Comparison of ENCODE assay signal across 8 cellular contexts in the genomic region with DNA sequence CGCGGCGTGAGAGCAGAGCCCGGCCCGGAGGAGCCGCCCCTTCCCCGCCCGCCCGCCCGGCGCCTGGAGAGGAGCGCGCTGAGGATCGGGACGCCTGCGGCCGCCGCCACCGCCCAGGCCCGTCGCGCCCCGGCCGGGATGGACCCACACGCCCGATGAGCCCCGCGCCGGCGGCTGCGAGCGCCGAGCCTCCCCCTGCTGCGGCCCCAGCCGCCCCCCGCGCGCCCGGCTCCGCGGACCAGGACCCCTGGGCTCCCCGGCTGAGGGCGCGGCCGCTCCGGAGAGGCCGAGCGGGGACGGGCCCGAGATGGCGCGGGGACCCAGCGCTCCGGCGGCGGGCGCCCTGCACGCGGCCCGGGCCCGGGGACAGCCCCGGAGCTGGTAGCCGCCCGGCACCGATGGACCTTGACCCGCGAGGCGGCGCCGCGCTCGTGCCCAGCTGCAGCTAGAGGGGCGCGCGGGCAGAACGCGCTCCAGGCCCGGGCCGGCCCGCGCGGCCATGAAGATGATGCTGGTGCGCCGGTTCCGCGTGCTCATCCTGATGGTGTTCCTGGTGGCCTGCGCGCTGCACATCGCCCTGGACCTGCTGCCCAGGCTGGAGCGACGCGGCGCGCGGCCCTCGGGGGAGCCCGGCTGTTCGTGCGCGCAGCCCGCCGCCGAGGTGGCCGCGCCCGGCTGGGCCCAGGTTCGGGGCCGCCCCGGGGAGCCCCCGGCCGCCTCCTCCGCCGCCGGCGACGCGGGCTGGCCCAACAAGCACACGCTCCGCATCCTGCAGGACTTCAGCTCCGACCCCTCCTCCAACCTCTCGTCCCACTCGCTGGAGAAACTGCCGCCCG. TPM values are rescaled to one million over a fixed set of nuclear protein-coding genes. Genes with fewer than 3 reads are reported as not detected.
DNase-seq lines count a peak whose midpoint lies in the region; ATAC-seq and TF ChIP-seq lines count a peak whose summit lies in the region.

No MANE protein-coding gene starts in this region.

- H3K9me3 ChIP-seq in ES-I3 (ENCODE audit: control insufficient read depth, insufficient read depth, low read length) (no peaks in the 10 kb centered on the region), WERI-Rb-1 (ENCODE audit: severe bottlenecking) (no peaks in the 10 kb centered on the region), iPS DF 6.9 (ENCODE audit: control insufficient read depth, insufficient read depth, low read length) (no peaks in the 10 kb centered on the region), sigmoid colon (no peaks in the 10 kb centered on the region)

- H3K36me3 ChIP-seq in ES-I3 (ENCODE audit: insufficient read depth, low read length) (no peaks in the 10 kb centered on the region; the same call in 1 of the 2 replicates), WERI-Rb-1 (peaks cover 32% of the 10 kb centered on the region), iPS DF 6.9 (ENCODE audit: control insufficient read depth, insufficient read depth, low read length) (peaks cover 24% of the 10 kb centered on the region), sigmoid colon (peaks cover 19 to 27% (median 23%) of the 10 kb centered on the region in 4 donors)

- POLR2A ChIA-PET in activated CD4-positive, alpha-beta T cell treated with anti-CD3 and anti-CD28 coated beads, Interleukin-2, amount 10 ng/mL, durations not matched to agents 7 days and 5 days (lab: Charles Lee), result no interaction called here

- no peaks in the 10 kb centered on the region for H3K9me3 Mint-ChIP-seq in activated CD4-positive, alpha-beta T cell treated with anti-CD3 and anti-CD28 coated beads, Interleukin-2, amount 10 ng/mL, durations not matched to agents 7 days and 5 days

- peaks cover 2% of the 10 kb centered on the region for H3K4me1 Mint-ChIP-seq in activated CD4-positive, alpha-beta T cell treated with anti-CD3 and anti-CD28 coated beads, Interleukin-2, amount 10 ng/mL, durations not matched to agents 7 days and 5 days

- H3K4me1 ChIP-seq in ES-I3 (ENCODE audit: insufficient read depth, low read length), result peaks cover 15% of the 10 kb centered on the region
- H3K4me1 ChIP-seq in iPS DF 6.9 (ENCODE audit: control insufficient read depth, insufficient read depth, low read length), result peaks cover 11% of the 10 kb centered on the region
- H3K4me1 ChIP-seq in sigmoid colon, result peaks cover 0 to 59% (median 54%) of the 10 kb centered on the region in 4 donors

- no peak for TF ChIP-seq EP300 in sigmoid colon (IDR thresholded peaks at IDR 0.05)

- TF ChIP-seq POLR2A in sigmoid colon (IDR thresholded peaks at IDR 0.05), result no peak

- H3K4me3 ChIP-seq in WERI-Rb-1 (ENCODE audit: low read depth, low read length), result peak overlapping the region; percentile 56
- peak overlapping the region; percentile 78; the same call in 1 of the 2 replicates for H3K4me3 ChIP-seq in iPS DF 6.9 (ENCODE audit: low read length)
- peak overlapping the region; percentile 53 to 85 (median 75) for H3K4me3 ChIP-seq in sigmoid colon

- ATAC-seq in GM21390 (IDR thresholded peaks at IDR 0.05; ENCODE audit: unreplicated experiment), result no peak

- H3K27ac Mint-ChIP-seq in activated CD4-positive, alpha-beta T cell treated with anti-CD3 and anti-CD28 coated beads, Interleukin-2, amount 10 ng/mL, durations not matched to agents 7 days and 5 days, result no peak overlapping the region

- peak overlapping the region; percentile 76 for H3K9ac ChIP-seq in ES-I3 (ENCODE audit: low read depth, low read length)

- intact Hi-C loops in sigmoid colon (cut with DNase I), result loop anchor here (2.0 to 5.0 kb wide), 2 partner anchors 39 to 44 kb away; no protein-coding TSS in a partner anchor

- no peak overlapping the region for H3K27ac ChIP-seq in WERI-Rb-1
- H3K27ac ChIP-seq in iPS DF 6.9 (ENCODE audit: low read length), result no peak overlapping the region
- H3K27ac ChIP-seq in sigmoid colon, result peak overlapping the region; percentile 87 to 95 (median 94)

- TF ChIP-seq CTCF in WERI-Rb-1 (IDR thresholded peaks at IDR 0.05; ENCODE audit: low read depth, low read length) (no peak), sigmoid colon (IDR thresholded peaks at IDR 0.05) (no peak)

- WGBS in iPS DF 6.9 (ENCODE audit: insufficient coverage, insufficient read length), result no CpG with 5 or more reads among the region's 124 CpGs
- 1% methylated on average over 124 of the region's 124 CpGs for WGBS in sigmoid colon, 2 donors

- CTCF ChIA-PET in activated CD4-positive, alpha-beta T cell treated with anti-CD3 and anti-CD28 coated beads, Interleukin-2, amount 10 ng/mL, durations not matched to agents 7 days and 5 days (lab: Charles Lee), result no interaction called here

- no peaks in the 10 kb centered on the region for H3K36me3 Mint-ChIP-seq in activated CD4-positive, alpha-beta T cell treated with anti-CD3 and anti-CD28 coated beads, Interleukin-2, amount 10 ng/mL, durations not matched to agents 7 days and 5 days (ENCODE audit: low read depth)

- H3K27me3 Mint-ChIP-seq in activated CD4-positive, alpha-beta T cell treated with anti-CD3 and anti-CD28 coated beads, Interleukin-2, amount 10 ng/mL, durations not matched to agents 7 days and 5 days, result peaks cover 32% of the 10 kb centered on the region

- H3K27me3 ChIP-seq in WERI-Rb-1 (ENCODE audit: insufficient read depth, low read depth, severe bottlenecking) (no peaks in the 10 kb centered on the region), iPS DF 6.9 (ENCODE audit: control insufficient read depth, insufficient read depth, low read length) (no peaks in the 10 kb centered on the region), sigmoid colon (no peaks in the 10 kb centered on the region)

- no peak for DNase-seq in WERI-Rb-1
- DNase-seq in iPS DF 6.9 (ENCODE audit: low read depth, low spot score), result no peak
- no peak for DNase-seq in sigmoid colon
- no peak for DNase-seq in islet precursor cell
- DNase-seq in activated CD4-positive, alpha-beta T cell treated with anti-CD3 and anti-CD28 coated beads, Interleukin-2, amount 10 ng/mL, durations not matched to agents 7 days and 5 days, result no peak
- no peak for DNase-seq in NCI-H1436 (lab: John Stamatoyannopoulos, UW)

- H3K4me3 Mint-ChIP-seq in activated CD4-positive, alpha-beta T cell treated with anti-CD3 and anti-CD28 coated beads, Interleukin-2, amount 10 ng/mL, durations not matched to agents 7 days and 5 days, result no peak overlapping the region

RNA-seq across cellular contexts. Expression of a gene that starts 0.5 kb away (rescaled TPM):
- total RNA-seq in sigmoid colon, result 10 to 100 TPM; 18.4 to 51.3 (median 23.3) TPM
- 10 to 100 TPM in 2 of 3 donors, 1 to 10 TPM in 1; 3.0 to 27.5 (median 10.4) TPM for polyA plus RNA-seq in sigmoid colon
- under 1 TPM; 0.29 to 0.47 TPM for total RNA-seq in activated CD4-positive, alpha-beta T cell treated with anti-CD3 and anti-CD28 coated beads, Interleukin-2, amount 10 ng/mL, durations not matched to agents 7 days and 5 days

Comparison
In these comparisons a context has a peak if more than half of its experiments do, and no peak if none do; other contexts are left out.
1. H3K27ac ChIP-seq: peak in sigmoid colon (4 of 4); none in WERI-Rb-1 (single experiment) and iPS DF 6.9 (single experiment).
2. RNA of a gene that starts 0.5 kb away (total RNA-seq): 18.4 to 51.3 TPM in sigmoid colon; 0.29 to 0.47 TPM in activated CD4-positive, alpha-beta T cell treated with anti-CD3 and anti-CD28 coated beads, Interleukin-2, amount 10 ng/mL, durations not matched to agents 7 days and 5 days; every median in the first group is over 10 times any median in the second.
3. Peak in every context shown above with its lines, with median percentiles within 50 percentile points of each other: H3K4me3 ChIP-seq.